9 cellular contexts compared by ENCODE assay signal in genomic region chr2:136206613-136207012, GRCh38.
DNase-seq lines count a peak whose midpoint lies in the region; ATAC-seq, FAIRE-seq and TF ChIP-seq lines count a peak whose summit lies in the region.
"Had no signal": no experiment of that assay in that cellular context is flagged by ENCODE, and none has a peak within 500 bp of the region (broad histone marks: within the 10 kb centered on the region; RNA-seq: fewer than 3 reads in every experiment).

No MANE protein-coding gene starts in this region.

- no peak overlapping the region for H2BK120ac ChIP-seq in H9 (ENCODE audit: low read depth, low read length, poor library complexity, severe bottlenecking)

- H2AFZ ChIP-seq in H9 (ENCODE audit: low read length), result no peak overlapping the region

- no peaks in the 10 kb centered on the region for H3K23me2 ChIP-seq in H9 (ENCODE audit: insufficient read length, low read depth, low read length, poor library complexity, severe bottlenecking)

- no peaks in the 10 kb centered on the region for H3K27me3 Mint-ChIP-seq in activated T-helper 17 cell treated with anti-CD3 and anti-CD28 coated beads, Interleukin-2, amount 50 U/mL, for 72 hours
- peaks cover 4% of the 10 kb centered on the region; the same call in 1 of the 2 replicates for H3K27me3 Mint-ChIP-seq in H9 (ENCODE audit: low read depth)
- H3K27me3 Mint-ChIP-seq: naive thymus-derived CD8-positive, alpha-beta T cell had no signal

- no peak overlapping the region for H3K27ac ChIP-seq in H9 (ENCODE audit: insufficient read length, low read depth, low read length)

- no peak overlapping the region for H3K4me2 ChIP-seq in H9 (ENCODE audit: insufficient read depth, insufficient read length, low read length)

- no peaks in the 10 kb centered on the region for H3K79me2 ChIP-seq in H9 (ENCODE audit: insufficient read depth, low read length)

- peaks cover 23% of the 10 kb centered on the region for H3K4me1 Mint-ChIP-seq in activated T-helper 17 cell treated with anti-CD3 and anti-CD28 coated beads, Interleukin-2, amount 50 U/mL, for 72 hours
- no peaks in the 10 kb centered on the region for H3K4me1 Mint-ChIP-seq in H9

- H3K27ac Mint-ChIP-seq in activated T-helper 17 cell treated with anti-CD3 and anti-CD28 coated beads, Interleukin-2, amount 50 U/mL, for 72 hours, result peak overlapping the region; percentile 65
- no peak overlapping the region for H3K27ac Mint-ChIP-seq in H9

- no peak overlapping the region for H2BK12ac ChIP-seq in H9 (ENCODE audit: insufficient read length, low read depth, low read length)

- FAIRE-seq in GM12892 (lab: Jason Lieb, UNC), result peak; percentile 97

- H3K14ac ChIP-seq in H9 (ENCODE audit: insufficient read depth, low read length), result no peak overlapping the region

- H2BK15ac ChIP-seq in H9 (ENCODE audit: low read depth, low read length), result no peak overlapping the region

- ATAC-seq in GM19463 (IDR thresholded peaks at IDR 0.05; ENCODE audit: unreplicated experiment) (peak; percentile 92), HG03439 (IDR thresholded peaks at IDR 0.05; ENCODE audit: unreplicated experiment) (peak; percentile 97)
- ATAC-seq in activated T-helper 17 cell treated with anti-CD3 and anti-CD28 coated beads, Interleukin-2, amount 50 U/mL, for 72 hours (replicated peaks), result peak; percentile 78

- H3K4me3 Mint-ChIP-seq in activated T-helper 17 cell treated with anti-CD3 and anti-CD28 coated beads, Interleukin-2, amount 50 U/mL, for 72 hours, result peak overlapping the region; percentile 17
- no peak overlapping the region for H3K4me3 Mint-ChIP-seq in H9

- no peaks in the 10 kb centered on the region for H3K36me3 Mint-ChIP-seq in activated T-helper 17 cell treated with anti-CD3 and anti-CD28 coated beads, Interleukin-2, amount 50 U/mL, for 72 hours (ENCODE audit: low read depth)
- peaks cover 2 to 16% (median 10%) of the 10 kb centered on the region in 3 experiments; a peak in 6 of 7 replicates for H3K36me3 Mint-ChIP-seq in H9 (ENCODE audit: insufficient read depth in 1 of 3, low read depth in 3 of 3)

- H3T11ph ChIP-seq in H9 (ENCODE audit: low read length), result no peak overlapping the region

- no peaks in the 10 kb centered on the region for H3K79me1 ChIP-seq in H9 (ENCODE audit: insufficient read depth, low read depth, low read length, poor library complexity, severe bottlenecking)

- H4K5ac ChIP-seq in H9 (ENCODE audit: insufficient read length, low read depth, low read length), result no peak overlapping the region

- H3K4ac ChIP-seq in H9 (ENCODE audit: low read depth, low read length), result no peak overlapping the region

- H3K9me3 ChIP-seq in H9 (ENCODE audit: control insufficient read depth, low read depth, low read length), result no peaks in the 10 kb centered on the region

- no peak overlapping the region for H3K9ac ChIP-seq in H9 (ENCODE audit: extremely low read depth, insufficient read length, low read length)

- no peak overlapping the region for H4K91ac ChIP-seq in H9 (ENCODE audit: insufficient read length, low read depth, low read length)

- H2BK20ac ChIP-seq in H9 (ENCODE audit: low read depth, low read length, poor library complexity, severe bottlenecking), result no peak overlapping the region

- DNase-seq in GM12892 (ENCODE audit: insufficient read length), result peak; percentile 25
- DNase-seq in H9, result no peak
- no peak for DNase-seq in HPDE6-E6E7 (ENCODE audit: extremely low spot score)
- no peak for DNase-seq in GM03348 (ENCODE audit: low spot score)
- no peak for DNase-seq in occipital lobe (lab: John Stamatoyannopoulos, UW)

- TF ChIP-seq POLR2A in GM12892 (IDR thresholded peaks at IDR 0.05; ENCODE audit: low read depth, low read length), result 0 out of 2 replicates have a peak, but pooled peaks have one; percentile 6

- H3K56ac ChIP-seq in H9 (ENCODE audit: insufficient read length, low read depth, low read length), result no peak overlapping the region

- no peak for TF ChIP-seq CTCF in H9 (conservative IDR thresholded peaks at IDR 0.05)

- H3K9me3 Mint-ChIP-seq in activated T-helper 17 cell treated with anti-CD3 and anti-CD28 coated beads, Interleukin-2, amount 50 U/mL, for 72 hours, result peaks cover 3% of the 10 kb centered on the region
- H3K9me3 Mint-ChIP-seq in H9, result peaks cover 18 to 23% of the 10 kb centered on the region in 2 experiments

- no peaks in the 10 kb centered on the region for H4K20me1 ChIP-seq in H9 (ENCODE audit: control insufficient read depth, insufficient read depth, insufficient read length)

- no peak overlapping the region for H2BK5ac ChIP-seq in H9 (ENCODE audit: insufficient read length, low read length)

- no peak overlapping the region for H4K8ac ChIP-seq in H9 (replicated peaks; ENCODE audit: insufficient read length, low read depth, low read length)

- no CpG with 5 or more reads among the region's 7 CpGs for WGBS in H9 (ENCODE audit: extremely low coverage, insufficient read length, low lambda C conversion rate)

- H3K23ac ChIP-seq in H9 (ENCODE audit: insufficient read length, low read depth, low read length), result no peak overlapping the region

- no peaks in the 10 kb centered on the region for H3K4me1 ChIP-seq in H9 (ENCODE audit: insufficient read depth, low read length)

- H2AK5ac ChIP-seq in H9 (ENCODE audit: insufficient read length, low read length), result no peak overlapping the region

- no peaks in the 10 kb centered on the region for H3K27me3 ChIP-seq in H9 (ENCODE audit: insufficient read depth, low read length)

- H3K18ac ChIP-seq in H9 (ENCODE audit: insufficient read length, low read depth, low read length), result no peak overlapping the region
